Comparison of ENCODE assay signal across 8 cellular contexts in genomic region chr11:57476883-57477506, GRCh38. TPM values are rescaled to one million over a fixed set of nuclear protein-coding genes. Genes with fewer than 3 reads are reported as not detected.
DNase-seq lines count a peak whose midpoint lies in the region; ATAC-seq and TF ChIP-seq lines count a peak whose summit lies in the region.

No MANE protein-coding gene starts in this region.

- H3K9me3 ChIP-seq in CD8-positive, alpha-beta memory T cell (ENCODE audit: low read length), result no peaks in the 10 kb centered on the region
- no peaks in the 10 kb centered on the region for H3K9me3 ChIP-seq in parathyroid adenoma (ENCODE audit: control insufficient read depth, low read length)

- peaks cover 28 to 53% (median 30%) of the 10 kb centered on the region in 3 donors for H3K4me1 Mint-ChIP-seq in CD8-positive, alpha-beta memory T cell
- H3K4me1 Mint-ChIP-seq in activated CD4-positive, alpha-beta memory T cell treated with anti-CD3 and anti-CD28 coated beads for 36 hours (ENCODE audit: low read depth), result peaks cover 22% of the 10 kb centered on the region

- peaks cover 27% of the 10 kb centered on the region for H3K4me1 ChIP-seq in CD8-positive, alpha-beta memory T cell (ENCODE audit: insufficient read depth, low read length)
- H3K4me1 ChIP-seq in parathyroid adenoma, result peaks cover 2% of the 10 kb centered on the region

- H3K9me3 Mint-ChIP-seq in CD8-positive, alpha-beta memory T cell, result no peaks in the 10 kb centered on the region
- no peaks in the 10 kb centered on the region for H3K9me3 Mint-ChIP-seq in activated CD4-positive, alpha-beta memory T cell treated with anti-CD3 and anti-CD28 coated beads for 36 hours

- DNase-seq in CD8-positive, alpha-beta memory T cell, result peak in 1 of 5 donors; percentile 19
- DNase-seq in activated CD4-positive, alpha-beta memory T cell treated with anti-CD3 and anti-CD28 coated beads for 36 hours, result peak; percentile 45
- peak; percentile 53 to 80 for DNase-seq in foreskin fibroblast
- no peak for DNase-seq in A172 (ENCODE audit: low spot score)
- no peak for DNase-seq in D341Med (ENCODE audit: low spot score)

- H3K27ac Mint-ChIP-seq in CD8-positive, alpha-beta memory T cell, result peak overlapping the region in 1 of 8 donors; percentile 92
- H3K27ac Mint-ChIP-seq in activated CD4-positive, alpha-beta memory T cell treated with anti-CD3 and anti-CD28 coated beads for 36 hours, result no peak overlapping the region

- H3K36me3 Mint-ChIP-seq in CD8-positive, alpha-beta memory T cell, result no peaks in the 10 kb centered on the region
- no peaks in the 10 kb centered on the region for H3K36me3 Mint-ChIP-seq in activated CD4-positive, alpha-beta memory T cell treated with anti-CD3 and anti-CD28 coated beads for 36 hours

- H3K79me2 ChIP-seq in parathyroid adenoma, result no peaks in the 10 kb centered on the region

- peak; percentile 43 for TF ChIP-seq CTCF in foreskin fibroblast (IDR thresholded peaks at IDR 0.05; ENCODE audit: low read depth, low read length)
- peak; percentile 12 for TF ChIP-seq CTCF in parathyroid adenoma (IDR thresholded peaks at IDR 0.05)

- no peaks in the 10 kb centered on the region for H3K36me3 ChIP-seq in CD8-positive, alpha-beta memory T cell (ENCODE audit: insufficient read depth, low read length)
- H3K36me3 ChIP-seq in parathyroid adenoma (ENCODE audit: control insufficient read depth, insufficient read depth, low read length), result no peaks in the 10 kb centered on the region

- peaks cover 5% of the 10 kb centered on the region for H3K27me3 ChIP-seq in CD8-positive, alpha-beta memory T cell (ENCODE audit: insufficient read depth, low read length, poor library complexity, severe bottlenecking)
- no peaks in the 10 kb centered on the region for H3K27me3 ChIP-seq in parathyroid adenoma (ENCODE audit: control insufficient read depth, insufficient read depth, low read length)

- H3K4me2 ChIP-seq in parathyroid adenoma (ENCODE audit: low read length), result peak overlapping the region; percentile 59

- H3K4me3 ChIP-seq in CD8-positive, alpha-beta memory T cell (ENCODE audit: low read length), result peak overlapping the region; percentile 47
- peak overlapping the region; percentile 22 to 40 for H3K4me3 ChIP-seq in foreskin fibroblast (ENCODE audit: low read depth in 1 of 2, low read length in 2 of 2)
- H3K4me3 ChIP-seq in parathyroid adenoma (ENCODE audit: low read depth, low read length), result peak overlapping the region; percentile 37

- H3K27me3 Mint-ChIP-seq in CD8-positive, alpha-beta memory T cell, result peaks cover 3 to 7% of the 10 kb centered on the region in 2 donors
- peaks cover 17% of the 10 kb centered on the region for H3K27me3 Mint-ChIP-seq in activated CD4-positive, alpha-beta memory T cell treated with anti-CD3 and anti-CD28 coated beads for 36 hours

- peak overlapping the region; percentile 21 to 90 (median 75) for H3K4me3 Mint-ChIP-seq in CD8-positive, alpha-beta memory T cell
- peak overlapping the region; percentile 55 for H3K4me3 Mint-ChIP-seq in activated CD4-positive, alpha-beta memory T cell treated with anti-CD3 and anti-CD28 coated beads for 36 hours

- no peak overlapping the region for H3K9ac ChIP-seq in parathyroid adenoma

- CTCF ChIA-PET in CD8-positive, alpha-beta memory T cell (lab: Charles Lee), result interaction anchor here (0.9 to 9.4 kb wide), 8 partner anchors 8 to 131 kb away, joined by 3 to 151 read pairs (median 8); partner anchors contain the start of genes RTN4RL2 and UBE2L6
- CTCF ChIA-PET in activated CD4-positive, alpha-beta memory T cell treated with anti-CD3 and anti-CD28 coated beads for 36 hours (lab: Charles Lee), result interaction anchor here (0.6 to 9.0 kb wide), 10 partner anchors 17 to 344 kb away, joined by 3 to 185 read pairs (median 4); partner anchors contain the start of genes P2RX3 and RTN4RL2

- peak overlapping the region; percentile 68 for H2AFZ ChIP-seq in parathyroid adenoma

- ATAC-seq in GM19372 (IDR thresholded peaks at IDR 0.05; ENCODE audit: low read depth, unreplicated experiment) (peak; percentile 54), HG03469 (IDR thresholded peaks at IDR 0.05; ENCODE audit: unreplicated experiment) (peak; percentile 37)

- intact Hi-C loops in activated CD4-positive, alpha-beta memory T cell treated with anti-CD3 and anti-CD28 coated beads for 36 hours (cut with micrococcal nuclease), result no loop called here

- no peak overlapping the region for H3K27ac ChIP-seq in CD8-positive, alpha-beta memory T cell (ENCODE audit: low read depth, low read length)
- H3K27ac ChIP-seq in parathyroid adenoma, result no peak overlapping the region

- POLR2A ChIA-PET in CD8-positive, alpha-beta memory T cell (lab: Charles Lee), result interaction anchor here (1.1 to 1.4 kb wide), 2 partner anchors 17 to 19 kb away, joined by 3 read pairs; partner anchors contain the start of gene RTN4RL2
- POLR2A ChIA-PET in activated CD4-positive, alpha-beta memory T cell treated with anti-CD3 and anti-CD28 coated beads for 36 hours (lab: Charles Lee), result interaction anchor here (1.0 kb wide), 1 partner anchor 52 kb away, joined by 3 read pairs; no protein-coding TSS in a partner anchor

RNA-seq across cellular contexts. Expression of gene RTN4RL2, which starts 16.7 kb away (rescaled TPM):
- under 1 TPM; 0.24 to 0.27 TPM for total RNA-seq in CD8-positive, alpha-beta memory T cell
- polyA plus RNA-seq in CD8-positive, alpha-beta memory T cell, result 0.28 TPM
- under 1 TPM; 0.36 to 0.51 TPM for total RNA-seq in activated CD4-positive, alpha-beta memory T cell treated with anti-CD3 and anti-CD28 coated beads for 36 hours
- 0.64 and 1.6 TPM in 2 replicates for total RNA-seq in A172 (2014; rRNA removed; shearing (Covaris generic))

RNA-seq across cellular contexts. Expression of gene SLC43A1, which starts 38.5 kb away (rescaled TPM):
- total RNA-seq in CD8-positive, alpha-beta memory T cell, result 10 to 100 TPM; 24.2 to 25.3 TPM
- 23.5 TPM for polyA plus RNA-seq in CD8-positive, alpha-beta memory T cell
- total RNA-seq in activated CD4-positive, alpha-beta memory T cell treated with anti-CD3 and anti-CD28 coated beads for 36 hours, result 10 to 100 TPM; 23.1 to 23.3 TPM
- total RNA-seq in A172 (2014; rRNA removed; shearing (Covaris generic)), result 3.4 and 5.2 TPM in 2 replicates

RNA-seq across cellular contexts. Expression of gene SLC43A3, which starts 50.1 kb away (rescaled TPM):
- total RNA-seq in CD8-positive, alpha-beta memory T cell, result 100 to 1,000 TPM; 434 to 447 TPM
- polyA plus RNA-seq in CD8-positive, alpha-beta memory T cell, result 32.6 TPM
- 100 to 1,000 TPM; 170 to 186 TPM for total RNA-seq in activated CD4-positive, alpha-beta memory T cell treated with anti-CD3 and anti-CD28 coated beads for 36 hours
- total RNA-seq in A172 (2014; rRNA removed; shearing (Covaris generic)), result 18.4 and 20.5 TPM in 2 replicates

RNA-seq across cellular contexts. Expression of gene TIMM10, which starts 53.6 kb away (rescaled TPM):
- 100 to 1,000 TPM; 151 to 154 TPM for total RNA-seq in CD8-positive, alpha-beta memory T cell
- 72.2 TPM for polyA plus RNA-seq in CD8-positive, alpha-beta memory T cell
- total RNA-seq in activated CD4-positive, alpha-beta memory T cell treated with anti-CD3 and anti-CD28 coated beads for 36 hours, result 100 to 1,000 TPM; 131 to 134 TPM
- total RNA-seq in A172 (2014; rRNA removed; shearing (Covaris generic)), result 59.7 and 95.9 TPM in 2 replicates

Comparison
In these comparisons a context has a peak if more than half of its experiments do, and no peak if none do; other contexts are left out.
1. DNase-seq: peak in activated CD4-positive, alpha-beta memory T cell treated with anti-CD3 and anti-CD28 coated beads for 36 hours (single experiment) and foreskin fibroblast (2 of 2); none in A172 (single experiment) and D341Med (single experiment).
2. Peak in every context shown above with its lines, with median percentiles within 50 percentile points of each other: H3K4me3 ChIP-seq.